In genomic region chr14:62934439-62934838, GRCh38 we compare ENCODE assay signal across 20 cellular contexts.
"Had no signal": no experiment of that assay in that cellular context is flagged by ENCODE, and none has a peak within 500 bp of the region (broad histone marks: within the 10 kb centered on the region; RNA-seq: fewer than 3 reads in every experiment).

No MANE protein-coding gene starts in this region.

- H3K9me3 Mint-ChIP-seq: activated naive CD8-positive, alpha-beta T cell treated with anti-CD3 and anti-CD28 coated beads, Interleukin-2, amount 10 ng/mL, durations not matched to agents 7 days and 5 days had no signal

- H3K27me3 Mint-ChIP-seq: activated naive CD8-positive, alpha-beta T cell treated with anti-CD3 and anti-CD28 coated beads, Interleukin-2, amount 10 ng/mL, durations not matched to agents 7 days and 5 days had no signal

- H3K36me3 Mint-ChIP-seq: activated naive CD8-positive, alpha-beta T cell treated with anti-CD3 and anti-CD28 coated beads, Interleukin-2, amount 10 ng/mL, durations not matched to agents 7 days and 5 days had no signal

- DNase-seq: activated CD4-positive, alpha-beta T cell treated with anti-CD3 and anti-CD28 coated beads for 48 hours; activated CD4-positive, alpha-beta T cell treated with anti-CD3 and anti-CD28 coated beads, Interleukin-2, amount 50 U/mL, for 4 hours; activated CD4-positive, CD25-positive, alpha-beta regulatory T cell treated with anti-CD3 and anti-CD28 coated beads, Interleukin-2, amount 50 U/mL, for 72 hours; activated CD8-positive, alpha-beta memory T cell treated with anti-CD3 and anti-CD28 coated beads, Interleukin-2, amount 50 U/mL, for 48 hours; activated CD8-positive, alpha-beta T cell treated with anti-CD3 and anti-CD28 coated beads, Interleukin-2, amount 10 ng/mL, durations not matched to agents 7 days and 5 days; activated naive CD4-positive, alpha-beta T cell treated with anti-CD3 and anti-CD28 coated beads, Interleukin-2, amount 50 U/mL, for 16 hours; activated naive CD8-positive, alpha-beta T cell treated with anti-CD3 and anti-CD28 coated beads, Interleukin-2, amount 10 ng/mL, durations not matched to agents 7 days and 5 days; activated T-cell treated with anti-CD3 and anti-CD28 coated beads, Interleukin-2, amount 50 U/mL, for 1 hour; adrenal gland; anterior cingulate cortex; cerebellar nuclear complex; MG63; NCI-H1694; NCI-H2029 treated with DMSO at 0.1 percent for 48 hours; NCI-H345; NCI-H510A; NCI-H526 treated with DMSO at 0.1 percent for 48 hours; PC-3; SHP77 had no signal

- ATAC-seq: activated CD8-positive, alpha-beta T cell treated with anti-CD3 and anti-CD28 coated beads, Interleukin-2, amount 10 ng/mL, durations not matched to agents 7 days and 5 days; PC-3 had no signal

- H3K27me3 ChIP-seq: adrenal gland, MG63 had no signal

- H3K4me1 ChIP-seq: adrenal gland had no signal

- H3K9me3 ChIP-seq: adrenal gland, MG63 had no signal

- H3K4me3 Mint-ChIP-seq: activated CD8-positive, alpha-beta T cell treated with anti-CD3 and anti-CD28 coated beads, Interleukin-2, amount 10 ng/mL, durations not matched to agents 7 days and 5 days; activated naive CD8-positive, alpha-beta T cell treated with anti-CD3 and anti-CD28 coated beads, Interleukin-2, amount 10 ng/mL, durations not matched to agents 7 days and 5 days; T-helper 1 cell treated with Interleukin-12 subunit alpha and Interleukin-12 subunit beta and Interleukin-4 antibody, amounts not matched to agents 30 μg/mL and 1 μg/mL, for 36 hours had no signal

- H3K4me1 Mint-ChIP-seq: activated naive CD8-positive, alpha-beta T cell treated with anti-CD3 and anti-CD28 coated beads, Interleukin-2, amount 10 ng/mL, durations not matched to agents 7 days and 5 days had no signal

- H3K27ac Mint-ChIP-seq: activated CD8-positive, alpha-beta T cell treated with anti-CD3 and anti-CD28 coated beads, Interleukin-2, amount 10 ng/mL, durations not matched to agents 7 days and 5 days; activated naive CD8-positive, alpha-beta T cell treated with anti-CD3 and anti-CD28 coated beads, Interleukin-2, amount 10 ng/mL, durations not matched to agents 7 days and 5 days; T-helper 1 cell treated with Interleukin-12 subunit alpha and Interleukin-12 subunit beta and Interleukin-4 antibody, amounts not matched to agents 30 μg/mL and 1 μg/mL, for 36 hours had no signal

- H3K27ac ChIP-seq: adrenal gland had no signal

- H3K4me3 ChIP-seq: adrenal gland, MG63 had no signal

- H3K36me3 ChIP-seq: adrenal gland, MG63 had no signal
